ENCODE assay signal across 11 cellular contexts in genomic region chr17:8253801-8254200, GRCh38. TPM values are rescaled to one million over a fixed set of nuclear protein-coding genes. Genes with fewer than 3 reads are reported as not detected.
DNase-seq lines count a peak whose midpoint lies in the region; ATAC-seq and TF ChIP-seq lines count a peak whose summit lies in the region.
"Had no signal": no experiment of that assay in that cellular context is flagged by ENCODE, and none has a peak within 500 bp of the region (broad histone marks: within the 10 kb centered on the region; RNA-seq: fewer than 3 reads in every experiment).

No MANE protein-coding gene starts in this region.

- peak in 1 of 2 donors; percentile 29 for DNase-seq in heart right ventricle
- no peak for DNase-seq in Right ventricle myocardium inferior (ENCODE audit: missing footprints)
- DNase-seq in fibroblast of pulmonary artery (ENCODE audit: low read depth) = peak; percentile 36
- no peak for DNase-seq in NCI-H226
- DNase-seq: activated T-cell treated with anti-CD3 and anti-CD28 coated beads, Interleukin-2, amount 50 U/mL, for 4 hours; natural killer cell had no signal

- ATAC-seq in heart right ventricle (peak in 1 of 8 donors; percentile 35), Right ventricle myocardium inferior (no peak), HG03354 (IDR thresholded peaks at IDR 0.05; ENCODE audit: poor library complexity, severe bottlenecking, unreplicated experiment) (no peak), GM18861 (IDR thresholded peaks at IDR 0.05; ENCODE audit: unreplicated experiment) (no peak)
- ATAC-seq: activated T-cell treated with anti-CD3 and anti-CD28 coated beads, Interleukin-2, amount 50 U/mL, for 4 hours; natural killer cell had no signal

- H3K4me3 ChIP-seq in heart right ventricle = no peak overlapping the region
- no peak overlapping the region for H3K4me3 ChIP-seq in fibroblast of pulmonary artery (replicated peaks; ENCODE audit: low read depth, low read length)
- H3K4me3 ChIP-seq: BLaER1 treated with 17β-estradiol and CSF1 and Interleukin-3, amounts not matched to agents 10 nM and 100 nM; SK-N-MC had no signal

- no peaks in the 10 kb centered on the region for H3K9me3 ChIP-seq in heart right ventricle
- H3K9me3 ChIP-seq: BLaER1 treated with 17β-estradiol and CSF1 and Interleukin-3, amounts not matched to agents 10 nM and 100 nM had no signal

- H3K4me1 ChIP-seq in heart right ventricle = peaks cover 0 to 12% (median 9%) of the 10 kb centered on the region in 9 donors

- no peak overlapping the region for H3K27ac ChIP-seq in heart right ventricle
- H3K27ac ChIP-seq: BLaER1 treated with 17β-estradiol and CSF1 and Interleukin-3, amounts not matched to agents 10 nM and 100 nM; epithelial cell of prostate; SK-N-MC had no signal

- H3K27me3 ChIP-seq in heart right ventricle = no peaks in the 10 kb centered on the region
- H3K27me3 ChIP-seq: BLaER1 treated with 17β-estradiol and CSF1 and Interleukin-3, amounts not matched to agents 10 nM and 100 nM had no signal

- TF ChIP-seq CTCF in heart right ventricle (IDR thresholded peaks at IDR 0.05) (peak in 6 of 9 donors; percentile 11 to 59 (median 44)), fibroblast of pulmonary artery (IDR thresholded peaks at IDR 0.05; ENCODE audit: low read length, missing control alignments) (peak; percentile 39)

- peaks cover 0 to 50% (median 9%) of the 10 kb centered on the region in 9 donors for H3K36me3 ChIP-seq in heart right ventricle

- WGBS in heart right ventricle, 2 donors = 49 to 77% methylated on average over 8 of the region's 8 CpGs

- intact Hi-C loops in heart right ventricle (cut with DNase I) (loop anchor here in 7 of 10 donors (5.0 to 10.0 kb wide), 3 partner anchors 34 to 491 kb away; partner anchors contain the start of genes RANGRF (in 5 of the 7) and CCDC42 (in 1 of the 7)), Right ventricle myocardium inferior (cut with DNase I) (no loop called here)

RNA-seq across cellular contexts. Expression of gene PFAS, which starts 4.7 kb away (rescaled TPM):
- 10 to 100 TPM in 9 of 10 donors, 1 to 10 TPM in 1; 9.6 to 17.9 (median 13.7) TPM for total RNA-seq in heart right ventricle
- polyA plus RNA-seq in heart right ventricle = 10 to 100 TPM in 1 of 2 donors, 1 to 10 TPM in 1; 8.6 to 11.2 TPM
- total RNA-seq in Right ventricle myocardium inferior = 14.7 TPM

RNA-seq across cellular contexts. Expression of gene CTC1, which starts 5.9 kb away (rescaled TPM):
- total RNA-seq in heart right ventricle (10 to 100 TPM; 12.5 to 19.8 (median 14.8) TPM), Right ventricle myocardium inferior (13.1 TPM)
- polyA plus RNA-seq in heart right ventricle = 10 to 100 TPM in 1 of 2 donors, 1 to 10 TPM in 1; 5.9 to 19.3 TPM

RNA-seq across cellular contexts. Expression of gene RANGRF, which starts 34.7 kb away (rescaled TPM):
- total RNA-seq in heart right ventricle (10 to 100 TPM; 20.7 to 28.2 (median 24.4) TPM), Right ventricle myocardium inferior (25.7 TPM)
- polyA plus RNA-seq in heart right ventricle = 10 to 100 TPM; 32.3 to 53.5 TPM

RNA-seq across cellular contexts. Expression of gene SLC25A35, which starts 41.4 kb away (rescaled TPM):
- total RNA-seq in heart right ventricle = 1 to 10 TPM; 1.5 to 4.5 (median 2.3) TPM
- polyA plus RNA-seq in heart right ventricle = 1 to 10 TPM; 2.4 to 6.8 TPM
- 2.3 TPM for total RNA-seq in Right ventricle myocardium inferior

RNA-seq across cellular contexts. Expression of gene AURKB, which starts 43.4 kb away (rescaled TPM):
- total RNA-seq in heart right ventricle (1 to 10 TPM in 3 of 10 donors, under 1 TPM in 2, not detected in 5; 0.38 to 6.4 (median 1.0) TPM), Right ventricle myocardium inferior (1.2 TPM)
- polyA plus RNA-seq in heart right ventricle = 1 to 10 TPM in 1 of 2 donors, under 1 TPM in 1; 0.38 to 1.5 TPM
